12 cellular contexts compared by ENCODE assay signal in the genomic region with DNA sequence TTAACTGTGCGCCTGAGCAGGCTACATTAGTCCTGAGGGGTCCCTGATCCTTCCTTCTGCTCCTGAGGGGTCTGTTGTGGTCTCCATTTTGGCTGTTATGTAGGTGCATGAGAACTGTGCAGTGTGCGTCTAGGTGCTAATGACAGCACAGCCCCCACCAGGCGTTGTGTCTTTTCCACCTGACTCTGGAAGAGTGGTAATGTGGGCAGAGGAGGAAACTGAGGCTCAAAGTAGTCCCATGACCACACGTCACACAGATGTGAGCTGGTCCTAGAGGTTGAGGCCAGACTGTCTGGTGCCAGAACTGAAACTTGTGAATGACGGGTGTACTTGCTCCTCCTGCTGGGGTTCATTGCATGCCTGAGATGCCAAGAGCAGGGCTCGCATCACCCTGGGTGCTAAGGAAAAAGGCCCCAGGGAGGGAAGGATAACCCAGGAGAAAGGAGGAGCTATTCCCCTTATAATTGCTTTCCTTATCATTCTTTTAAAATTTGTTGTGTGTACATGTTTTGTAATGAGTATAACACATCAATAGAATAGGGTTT.
"Had no signal": no experiment of that assay in that cellular context is flagged by ENCODE, and none has a peak within 500 bp of the region (broad histone marks: within the 10 kb centered on the region; RNA-seq: fewer than 3 reads in every experiment).

No MANE protein-coding gene starts in this region.

- DNase-seq: activated CD4-positive, alpha-beta memory T cell treated with anti-CD3 and anti-CD28 coated beads for 36 hours; activated CD4-positive, alpha-beta T cell treated with anti-CD3 and anti-CD28 coated beads for 1 hour; activated gamma-delta T cell treated with Interleukin-2 at 50 U/mL for 16 hours; activated naive CD8-positive, alpha-beta T cell treated with anti-CD3 and anti-CD28 coated beads, Interleukin-2, amount 10 ng/mL, durations not matched to agents 7 days and 5 days; activated T-cell treated with anti-CD3 and anti-CD28 coated beads, Interleukin-2, amount 50 U/mL, for 48 hours; aorta; heart left ventricle; left lung; stimulated activated CD4-positive, alpha-beta T cell treated with anti-CD3 and anti-CD28 coated beads, Interleukin-4, amount 100 ng/mL, for 4 hours had no signal

- ATAC-seq: heart left ventricle, left lung had no signal

- H3K27me3 ChIP-seq: heart left ventricle, left lung, vagina had no signal

- H3K36me3 ChIP-seq: heart left ventricle, left lung, vagina had no signal

- H3K27ac Mint-ChIP-seq: activated CD4-positive, alpha-beta memory T cell treated with anti-CD3 and anti-CD28 coated beads for 36 hours; activated naive CD8-positive, alpha-beta T cell treated with anti-CD3 and anti-CD28 coated beads, Interleukin-2, amount 10 ng/mL, durations not matched to agents 7 days and 5 days; nephron had no signal

- H3K9me3 ChIP-seq: heart left ventricle, left lung, vagina had no signal

- H3K36me3 Mint-ChIP-seq: activated CD4-positive, alpha-beta memory T cell treated with anti-CD3 and anti-CD28 coated beads for 36 hours; activated naive CD8-positive, alpha-beta T cell treated with anti-CD3 and anti-CD28 coated beads, Interleukin-2, amount 10 ng/mL, durations not matched to agents 7 days and 5 days had no signal

- H3K27me3 Mint-ChIP-seq: activated CD4-positive, alpha-beta memory T cell treated with anti-CD3 and anti-CD28 coated beads for 36 hours; activated naive CD8-positive, alpha-beta T cell treated with anti-CD3 and anti-CD28 coated beads, Interleukin-2, amount 10 ng/mL, durations not matched to agents 7 days and 5 days had no signal

- H3K27ac ChIP-seq: heart left ventricle, skin epidermis, vagina had no signal

- H3K9me3 Mint-ChIP-seq: activated CD4-positive, alpha-beta memory T cell treated with anti-CD3 and anti-CD28 coated beads for 36 hours; activated naive CD8-positive, alpha-beta T cell treated with anti-CD3 and anti-CD28 coated beads, Interleukin-2, amount 10 ng/mL, durations not matched to agents 7 days and 5 days; nephron had no signal

- H3K4me3 ChIP-seq: heart left ventricle, left lung, skin epidermis, vagina had no signal

- H3K4me3 Mint-ChIP-seq: activated CD4-positive, alpha-beta memory T cell treated with anti-CD3 and anti-CD28 coated beads for 36 hours; activated naive CD8-positive, alpha-beta T cell treated with anti-CD3 and anti-CD28 coated beads, Interleukin-2, amount 10 ng/mL, durations not matched to agents 7 days and 5 days; nephron had no signal
